ENCODE assay signal across 14 cellular contexts in the genomic region with DNA sequence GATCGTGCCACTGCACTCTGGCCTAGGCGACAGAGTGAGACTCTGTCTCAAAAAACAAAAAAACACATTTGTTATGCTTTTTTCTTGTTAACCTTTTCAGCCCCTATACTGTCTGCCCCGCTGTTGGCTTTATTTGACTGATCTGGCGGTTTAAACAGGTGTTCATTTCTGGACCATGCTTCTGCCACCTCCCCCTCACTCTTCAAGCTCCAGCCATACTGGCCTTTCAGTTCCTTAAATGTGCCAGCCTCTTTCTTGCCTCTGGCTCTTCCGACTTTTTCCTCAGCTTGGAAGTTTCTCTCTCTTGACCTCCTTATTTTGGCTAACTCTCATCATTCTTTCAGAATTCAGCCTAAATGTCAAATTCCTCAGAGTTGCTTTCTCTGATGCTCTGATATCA. TPM values are rescaled to one million over a fixed set of nuclear protein-coding genes. Genes with fewer than 3 reads are reported as not detected.
DNase-seq lines count a peak whose midpoint lies in the region; ATAC-seq and TF ChIP-seq lines count a peak whose summit lies in the region.
"Had no signal": no experiment of that assay in that cellular context is flagged by ENCODE, and none has a peak within 500 bp of the region (broad histone marks: within the 10 kb centered on the region; RNA-seq: fewer than 3 reads in every experiment).

No MANE protein-coding gene starts in this region.

- no peaks in the 10 kb centered on the region for H3F3A ChIP-seq in GM23338 (replicated peaks; ENCODE audit: low read depth)

- H3K27me3 ChIP-seq in GM23338 (ENCODE audit: insufficient read depth), result no peaks in the 10 kb centered on the region

- H2AFZ ChIP-seq in GM23338, result peak overlapping the region; percentile 59; the same call in 1 of the 2 replicates

- no peaks in the 10 kb centered on the region for H3K36me3 ChIP-seq in GM23338 (ENCODE audit: insufficient read depth)

- no peak overlapping the region for H3K4me2 ChIP-seq in GM23338

- DNase-seq in GM23338 (ENCODE audit: low spot score) (no peak), iPS-NIHi7 (ENCODE audit: extremely low spot score) (no peak), osteocyte (ENCODE audit: extremely low spot score, unreplicated experiment) (no peak), NCI-H146 (lab: John Stamatoyannopoulos, UW) (no peak), DMS 273 (lab: John Stamatoyannopoulos, UW; ENCODE audit: unreplicated experiment) (no peak)
- no peak for DNase-seq in central memory CD8-positive, alpha-beta T cell (ENCODE audit: low spot score in 2 of 2)
- DNase-seq: Calu3; effector memory CD4-positive, alpha-beta T cell; H7; NCI-H2107; stimulated activated CD4-positive, alpha-beta T cell treated with anti-CD3 and anti-CD28 coated beads, Interleukin-1b, Interleukin-23, amount 100 ng/mL, for 48 hours; stimulated activated naive CD8-positive, alpha-beta T cell treated with anti-CD3 and anti-CD28 coated beads, Interleukin-15, Interleukin-2, amounts not matched to agents 100 U/mL and 50 U/mL, for 24 hours had no signal

- H3K27me3 Mint-ChIP-seq in GM23338 (ENCODE audit: insufficient read depth, low read depth, poor library complexity), result peaks cover 2% of the 10 kb centered on the region
- no peaks in the 10 kb centered on the region for H3K27me3 Mint-ChIP-seq in central memory CD8-positive, alpha-beta T cell
- no peaks in the 10 kb centered on the region for H3K27me3 Mint-ChIP-seq in osteocyte (ENCODE audit: unreplicated experiment)

- H3K9me3 Mint-ChIP-seq in GM23338 (no peaks in the 10 kb centered on the region; the same call in 2 of the 3 replicates), osteocyte (ENCODE audit: unreplicated experiment) (no peaks in the 10 kb centered on the region)
- H3K9me3 Mint-ChIP-seq in central memory CD8-positive, alpha-beta T cell, result no peaks in the 10 kb centered on the region

- peaks cover 3% of the 10 kb centered on the region; the same call in 1 of the 2 replicates for H3K9me2 ChIP-seq in GM23338 (ENCODE audit: insufficient read depth)

- no peaks in the 10 kb centered on the region for H4K20me1 ChIP-seq in GM23338 (replicated peaks; ENCODE audit: insufficient read depth)

- ATAC-seq in GM18873 (IDR thresholded peaks at IDR 0.05; ENCODE audit: low FRiP score, unreplicated experiment) (peak; percentile 71), GM23338 (no peak), HG03378 (IDR thresholded peaks at IDR 0.05; ENCODE audit: unreplicated experiment) (peak; percentile 38)
- no peak for ATAC-seq in central memory CD8-positive, alpha-beta T cell (replicated peaks; ENCODE audit: extremely low read depth, poor library complexity, severe bottlenecking)
- ATAC-seq: stimulated activated naive CD8-positive, alpha-beta T cell treated with anti-CD3 and anti-CD28 coated beads, Interleukin-15, Interleukin-2, amounts not matched to agents 100 U/mL and 50 U/mL, for 24 hours had no signal

- H3K36me3 Mint-ChIP-seq in GM23338 (ENCODE audit: low read depth) (peaks cover 7% of the 10 kb centered on the region; the same call in 2 of the 3 replicates), osteocyte (ENCODE audit: unreplicated experiment) (no peaks in the 10 kb centered on the region)
- H3K36me3 Mint-ChIP-seq in central memory CD8-positive, alpha-beta T cell (ENCODE audit: insufficient read depth), result peaks cover 6% of the 10 kb centered on the region

- no peak for TF ChIP-seq CTCF in GM23338 (conservative IDR thresholded peaks at IDR 0.05; ENCODE audit: low read depth in 2 of 2)
- no peak for TF ChIP-seq CTCF in osteocyte (IDR thresholded peaks at IDR 0.05)

- H3K4me1 Mint-ChIP-seq in GM23338 (peaks cover 13% of the 10 kb centered on the region), osteocyte (ENCODE audit: unreplicated experiment) (peaks cover 17% of the 10 kb centered on the region)
- H3K4me1 Mint-ChIP-seq in central memory CD8-positive, alpha-beta T cell, result peaks cover 37% of the 10 kb centered on the region

- no peak overlapping the region for H3K27ac ChIP-seq in GM23338 (ENCODE audit: low read depth)

- H3K4me3 Mint-ChIP-seq in GM23338, result no peak overlapping the region
- no peak overlapping the region for H3K4me3 Mint-ChIP-seq in central memory CD8-positive, alpha-beta T cell
- no peak overlapping the region for H3K4me3 Mint-ChIP-seq in osteocyte (ENCODE audit: unreplicated experiment)

- H3K4me3 ChIP-seq in GM23338, result no peak overlapping the region

- H3K79me2 ChIP-seq in GM23338 (replicated peaks; ENCODE audit: insufficient read depth), result no peaks in the 10 kb centered on the region

- H3K27ac Mint-ChIP-seq in GM23338 (no peak overlapping the region), osteocyte (ENCODE audit: unreplicated experiment) (no peak overlapping the region)
- peak overlapping the region; percentile 11 for H3K27ac Mint-ChIP-seq in central memory CD8-positive, alpha-beta T cell (ENCODE audit: low read depth)

- no peaks in the 10 kb centered on the region for H3K4me1 ChIP-seq in GM23338 (ENCODE audit: insufficient read depth)

TF ChIP-seq in GM23338, 12 proteins besides CTCF, POLR2A, EP300 and RAD21:
- TF ChIP-seq ETS1 (IDR thresholded peaks at IDR 0.05) (no peak), CREB1 (CRISPR knock-in tag; IDR thresholded peaks at IDR 0.05; ENCODE audit: low read depth) (no peak), JUNB (IDR thresholded peaks at IDR 0.05; ENCODE audit: unreplicated experiment) (no peak), NANOG (IDR thresholded peaks at IDR 0.05; ENCODE audit: borderline replicate concordance) (no peak)

RNA-seq across cellular contexts. Expression of gene TXLNB, which starts 35.2 kb away (rescaled TPM):
- total RNA-seq in GM23338 (2014; rRNA removed; shearing (Covaris generic)), result 0.23 and 0.28 TPM in 2 replicates
- 0.10 and 0.11 TPM in 2 replicates for polyA plus RNA-seq in GM23338 (2016; fragmentation: Nextera tagmentation; extraction: Ambion mirVana)
- 0.08 TPM in 1 of 2 replicates, not detected in the other for total RNA-seq in osteocyte
- total RNA-seq: H7 had no signal

RNA-seq across cellular contexts. Expression of gene CITED2, which starts 47.4 kb away (rescaled TPM):
- total RNA-seq in GM23338 (2014; rRNA removed; shearing (Covaris generic)), result 74.4 and 76.9 TPM in 2 replicates
- polyA plus RNA-seq in GM23338 (2016; fragmentation: Nextera tagmentation; extraction: Ambion mirVana), result 24.8 and 26.6 TPM in 2 replicates
- total RNA-seq in osteocyte, result 417 and 421 TPM in 2 replicates

Comparison
In these comparisons a context has a peak if more than half of its experiments do, and no peak if none do; other contexts are left out.
1. ATAC-seq: peak in GM18873 (single experiment) and HG03378 (single experiment); none in GM23338 (single experiment) and central memory CD8-positive, alpha-beta T cell (single experiment).